1 cellular context compared by ENCODE assay signal in genomic region chr15:31483053-31483923, GRCh38.
TF ChIP-seq lines count a peak whose summit lies in the region.

No MANE protein-coding gene starts in this region.

TF ChIP-seq in HepG2, 621 proteins besides CTCF, POLR2A, EP300 and RAD21 (continued from another document):
- TF ChIP-seq SNAPC4 (CRISPR knock-in tag; IDR thresholded peaks at IDR 0.05), result no peak
- TF ChIP-seq HNRNPUL1 (IDR thresholded peaks at IDR 0.05; ENCODE audit: low read depth, low read length), result no peak
- no peak for TF ChIP-seq NRL (CRISPR knock-in tag; IDR thresholded peaks at IDR 0.05; ENCODE audit: borderline replicate concordance)
- no peak for TF ChIP-seq ZNF225 (CRISPR knock-in tag; IDR thresholded peaks at IDR 0.05)
- no peak for TF ChIP-seq BRD4 (CRISPR knock-in tag; IDR thresholded peaks at IDR 0.05)
- TF ChIP-seq ZFP36L2 (CRISPR knock-in tag; IDR thresholded peaks at IDR 0.05), result no peak
